11 cellular contexts compared by ENCODE assay signal in genomic region chr11:110447897-110448522, GRCh38. TPM values are rescaled to one million over a fixed set of nuclear protein-coding genes. Genes with fewer than 3 reads are reported as not detected.
DNase-seq lines count a peak whose midpoint lies in the region; ATAC-seq, FAIRE-seq and TF ChIP-seq lines count a peak whose summit lies in the region.
"Had no signal": no experiment of that assay in that cellular context is flagged by ENCODE, and none has a peak within 500 bp of the region (broad histone marks: within the 10 kb centered on the region; RNA-seq: fewer than 3 reads in every experiment).

No MANE protein-coding gene starts in this region.

- no peak for DNase-seq in A549 (ENCODE audit: low read depth in 1 of 2, low spot score in 1 of 2)
- DNase-seq in GM12864 (ENCODE audit: low read depth): no peak
- no peak for DNase-seq in Peyer's patch
- no peak for DNase-seq in frontal cortex (ENCODE audit: low spot score in 2 of 2)
- no peak for DNase-seq in activated CD4-positive, alpha-beta memory T cell treated with anti-CD3 and anti-CD28 coated beads for 36 hours
- DNase-seq: GF-D8; hippocampal formation; stimulated activated CD4-positive, alpha-beta T cell treated with anti-CD3 and anti-CD28 coated beads, Interleukin-2, amount 100 ng/mL, for 24 hours had no signal

- TF ChIP-seq EP300 in A549 (IDR thresholded peaks at IDR 0.05): no peak

- POLR2A ChIA-PET in A549 (lab: Yijun Ruan, JAX): no interaction called here
- POLR2A ChIA-PET in activated CD4-positive, alpha-beta memory T cell treated with anti-CD3 and anti-CD28 coated beads for 36 hours (lab: Charles Lee): no interaction called here

- TF ChIP-seq CTCF in A549 (IDR thresholded peaks at IDR 0.05): peak; percentile 45
- peak; percentile 51 for TF ChIP-seq CTCF in GM12864 (IDR thresholded peaks at IDR 0.05; ENCODE audit: low read depth, low read length, missing control alignments)
- TF ChIP-seq CTCF in Peyer's patch (IDR thresholded peaks at IDR 0.05): peak in 5 of 6 experiments; percentile 28 to 60 (median 39)

- H3K27me3 ChIP-seq in Peyer's patch: no peaks in the 10 kb centered on the region

- peaks cover 15% of the 10 kb centered on the region for H3K4me1 Mint-ChIP-seq in activated CD4-positive, alpha-beta memory T cell treated with anti-CD3 and anti-CD28 coated beads for 36 hours (ENCODE audit: low read depth)

- H3K9me3 ChIP-seq in A549 (no peaks in the 10 kb centered on the region), Peyer's patch (no peaks in the 10 kb centered on the region)

- H3K4me1 ChIP-seq in A549: peaks cover 7% of the 10 kb centered on the region; the same call in 1 of the 3 replicates
- H3K4me1 ChIP-seq in Peyer's patch: peaks cover 0 to 4% (median 0%) of the 10 kb centered on the region in 4 donors

- H3K27ac ChIP-seq in A549: no peak overlapping the region
- no peak overlapping the region for H3K27ac ChIP-seq in Peyer's patch

- peaks cover 20% of the 10 kb centered on the region for H3K36me3 Mint-ChIP-seq in activated CD4-positive, alpha-beta memory T cell treated with anti-CD3 and anti-CD28 coated beads for 36 hours

- CTCF ChIA-PET in A549 (lab: Yijun Ruan, JAX): interaction anchor here (0.8 kb wide), 1 partner anchor 179 kb away, joined by 3 read pairs; no protein-coding TSS in a partner anchor
- CTCF ChIA-PET in activated CD4-positive, alpha-beta memory T cell treated with anti-CD3 and anti-CD28 coated beads for 36 hours (lab: Charles Lee): interaction anchor here (0.6 to 3.8 kb wide), 7 partner anchors 11 to 782 kb away, joined by 3 to 17 read pairs (median 4); no protein-coding TSS in a partner anchor

- no peak for TF ChIP-seq POLR2A in A549 (IDR thresholded peaks at IDR 0.05; ENCODE audit: low read length)
- TF ChIP-seq POLR2A in Peyer's patch (IDR thresholded peaks at IDR 0.05): no peak

- ATAC-seq in A549 (no peak), GM18861 (IDR thresholded peaks at IDR 0.05; ENCODE audit: unreplicated experiment) (no peak), GM19397 (IDR thresholded peaks at IDR 0.05; ENCODE audit: unreplicated experiment) (no peak)

- FAIRE-seq in A549 (lab: Jason Lieb, UNC) (no peak), islet of Langerhans (lab: Jason Lieb, UNC) (peak; percentile 97), frontal cortex (lab: Jason Lieb, UNC) (no peak)

- intact Hi-C loops in activated CD4-positive, alpha-beta memory T cell treated with anti-CD3 and anti-CD28 coated beads for 36 hours (cut with micrococcal nuclease): loop anchor here (1.0 kb wide), 1 partner anchor 782 kb away; no protein-coding TSS in a partner anchor

- H3K36me3 ChIP-seq in Peyer's patch: peaks cover 0 to 10% (median 0%) of the 10 kb centered on the region in 3 donors

- 74% methylated on average over 5 of the region's 5 CpGs for WGBS in A549 (ENCODE audit: missing lambda C conversion rate)

- H3K27ac Mint-ChIP-seq in activated CD4-positive, alpha-beta memory T cell treated with anti-CD3 and anti-CD28 coated beads for 36 hours: no peak overlapping the region

- no peak overlapping the region for H3K4me3 ChIP-seq in A549
- no peak overlapping the region for H3K4me3 ChIP-seq in GM12864 (ENCODE audit: low read depth, low read length)
- no peak overlapping the region for H3K4me3 ChIP-seq in Peyer's patch

- no peak overlapping the region for H3K4me2 ChIP-seq in A549

- TF ChIP-seq RAD21 in A549 (conservative IDR thresholded peaks at IDR 0.05 in 1 of 2, IDR thresholded peaks at IDR 0.05 in 1 of 2): peak; percentile 36 to 46; a peak in 4 of 5 replicates

- H3K4me3 Mint-ChIP-seq in activated CD4-positive, alpha-beta memory T cell treated with anti-CD3 and anti-CD28 coated beads for 36 hours: no peak overlapping the region

- no peaks in the 10 kb centered on the region for H3K27me3 Mint-ChIP-seq in activated CD4-positive, alpha-beta memory T cell treated with anti-CD3 and anti-CD28 coated beads for 36 hours

- H3K9me3 Mint-ChIP-seq in activated CD4-positive, alpha-beta memory T cell treated with anti-CD3 and anti-CD28 coated beads for 36 hours: no peaks in the 10 kb centered on the region

TF ChIP-seq in A549, 52 proteins besides CTCF, POLR2A, EP300 and RAD21:
- TF ChIP-seq HES2 (IDR thresholded peaks at IDR 0.05): no peak
- no peak for TF ChIP-seq FOSB (CRISPR knock-in tag; IDR thresholded peaks at IDR 0.05)
- TF ChIP-seq ESRRA (IDR thresholded peaks at IDR 0.05; ENCODE audit: borderline replicate concordance, low read length): no peak
- TF ChIP-seq SMC3 (IDR thresholded peaks at IDR 0.05): 0 out of 3 replicates have a peak, but pooled peaks have one; percentile 34
- TF ChIP-seq NFE2L2 (conservative IDR thresholded peaks at IDR 0.05; ENCODE audit: low read length): no peak
TF ChIP-seq in A549: peak in this region for 1.

RNA-seq across cellular contexts. Expression of gene FDX1, which starts 18.3 kb away (rescaled TPM):
- polyA plus RNA-seq in A549 (2011; rRNA removed) (9.1 and 13.3 TPM in 2 replicates), A549 (2017; fragmentation: RNase III; extraction: RNeasy Plus Mini Kit Qiagen cat#74134 plus additional on column Dnase treatment) (13.3 to 15.0 TPM (median 13.4 TPM) in 3 replicates)
- 5.4 TPM in 2 replicates for polyA plus RNA-seq in A549 (2012; cell fraction: cytosol; rRNA removed)
- 2.8 and 4.6 TPM in 2 replicates for polyA plus RNA-seq in A549 (2012; cell fraction: nucleus; rRNA removed)
- 3.0 and 3.2 TPM in 2 replicates for polyA minus RNA-seq in A549 (2011; rRNA and poly(A)+ RNA removed)
- total RNA-seq in Peyer's patch (10 to 100 TPM; 14.0 to 25.0 (median 15.5) TPM), frontal cortex (15.9 TPM)
- 10 to 100 TPM in 1 of 2 experiments, 1 to 10 TPM in 1; 9.8 to 11.2 TPM for total RNA-seq in activated CD4-positive, alpha-beta memory T cell treated with anti-CD3 and anti-CD28 coated beads for 36 hours
